Comparison of ENCODE assay signal across 8 cellular contexts in genomic region chr7:106793015-106793651, GRCh38.
DNase-seq lines count a peak whose midpoint lies in the region; ATAC-seq and TF ChIP-seq lines count a peak whose summit lies in the region.

No MANE protein-coding gene starts in this region.

- no peaks in the 10 kb centered on the region for H4K20me1 ChIP-seq in PC-3 (ENCODE audit: low read length)

- intact Hi-C loops in PC-3 (cut with micrococcal nuclease) = loop anchor here (1.0 to 10.0 kb wide), 3 partner anchors 154 to 357 kb away; partner anchors contain the start of gene PRKAR2B

- no peaks in the 10 kb centered on the region for H3K4me1 ChIP-seq in CD8-positive, alpha-beta memory T cell (ENCODE audit: insufficient read depth, low read length)
- H3K4me1 ChIP-seq in PC-3 (ENCODE audit: insufficient read depth, low read length) (peaks cover 3% of the 10 kb centered on the region; the same call in 1 of the 2 replicates), neutrophil (ENCODE audit: control insufficient read depth in 1 of 2, insufficient read depth in 1 of 2, low read depth in 1 of 2, low read length in 1 of 2) (no peaks in the 10 kb centered on the region)

- peaks cover 0 to 2% (median 0%) of the 10 kb centered on the region in 5 donors for H3K9me3 Mint-ChIP-seq in CD8-positive, alpha-beta memory T cell

- peak; percentile 30 for TF ChIP-seq CTCF in GM20000 (IDR thresholded peaks at IDR 0.05; ENCODE audit: extremely low read depth, missing control alignments)
- peak; percentile 79 for TF ChIP-seq CTCF in PC-3 (conservative IDR thresholded peaks at IDR 0.05; ENCODE audit: low read depth, low read length)
- TF ChIP-seq CTCF in neutrophil (IDR thresholded peaks at IDR 0.05) = peak; percentile 79

- H3K36me3 Mint-ChIP-seq in CD8-positive, alpha-beta memory T cell = no peaks in the 10 kb centered on the region

- H3K9ac ChIP-seq in PC-3 (ENCODE audit: low read length) = no peak overlapping the region

- no peaks in the 10 kb centered on the region for H3K27me3 ChIP-seq in CD8-positive, alpha-beta memory T cell (ENCODE audit: insufficient read depth, low read length, poor library complexity, severe bottlenecking)
- H3K27me3 ChIP-seq in PC-3 (ENCODE audit: low read length) = no peaks in the 10 kb centered on the region
- H3K27me3 ChIP-seq in neutrophil = no peaks in the 10 kb centered on the region

- H3K36me3 ChIP-seq in CD8-positive, alpha-beta memory T cell (ENCODE audit: insufficient read depth, low read length) = no peaks in the 10 kb centered on the region
- no peaks in the 10 kb centered on the region for H3K36me3 ChIP-seq in PC-3 (ENCODE audit: low read depth, low read length)
- no peaks in the 10 kb centered on the region for H3K36me3 ChIP-seq in neutrophil

- H3K4me3 ChIP-seq in CD8-positive, alpha-beta memory T cell (ENCODE audit: low read length) = no peak overlapping the region
- H3K4me3 ChIP-seq in PC-3 (ENCODE audit: low read length) = no peak overlapping the region
- H3K4me3 ChIP-seq in neutrophil (ENCODE audit: low read depth in 1 of 2, low read length in 1 of 2) = no peak overlapping the region

- H2AFZ ChIP-seq in PC-3 (ENCODE audit: low read length) = no peak overlapping the region

- no peaks in the 10 kb centered on the region for H3K9me3 ChIP-seq in CD8-positive, alpha-beta memory T cell (ENCODE audit: low read length)
- H3K9me3 ChIP-seq in PC-3 (ENCODE audit: low read length) = no peaks in the 10 kb centered on the region
- H3K9me3 ChIP-seq in neutrophil = peaks cover 6% of the 10 kb centered on the region

- H3K4me2 ChIP-seq in PC-3 (ENCODE audit: low read length) = no peak overlapping the region

- H3K9me2 ChIP-seq in PC-3 (replicated peaks; ENCODE audit: low read length) = no peaks in the 10 kb centered on the region

- H3K79me2 ChIP-seq in PC-3 (ENCODE audit: low read length) = no peaks in the 10 kb centered on the region

- ATAC-seq in PC-3 = peak; percentile 42; the same call in 1 of the 2 replicates
- no peak for ATAC-seq in HG02973 (IDR thresholded peaks at IDR 0.05; ENCODE audit: unreplicated experiment)
- ATAC-seq in HG03521 (IDR thresholded peaks at IDR 0.05; ENCODE audit: unreplicated experiment) = no peak
- no peak for ATAC-seq in GM21367 (IDR thresholded peaks at IDR 0.05; ENCODE audit: unreplicated experiment)

- H3K4me1 Mint-ChIP-seq in CD8-positive, alpha-beta memory T cell = peaks cover 3% of the 10 kb centered on the region in 3 donors

- POLR2A ChIA-PET in CD8-positive, alpha-beta memory T cell (lab: Charles Lee) = interaction anchor here (0.6 to 1.0 kb wide), 2 partner anchors 376 to 766 kb away, joined by 3 read pairs; partner anchors contain the start of gene HBP1
- POLR2A ChIA-PET in PC-3 (lab: Charles Lee; ENCODE audit: unreplicated experiment) = no interaction called here

- H3K27ac ChIP-seq in CD8-positive, alpha-beta memory T cell (ENCODE audit: low read depth, low read length) = no peak overlapping the region
- H3K27ac ChIP-seq in PC-3 (ENCODE audit: low read length) = no peak overlapping the region
- H3K27ac ChIP-seq in neutrophil = no peak overlapping the region

- H3K27ac Mint-ChIP-seq in CD8-positive, alpha-beta memory T cell = no peak overlapping the region

- H3K27me3 Mint-ChIP-seq in CD8-positive, alpha-beta memory T cell = no peaks in the 10 kb centered on the region

- no TSS peak for BruUV-seq in PC-3 (replicated peaks; lab: Mats Ljungman, UMichigan)

- DNase-seq in CD8-positive, alpha-beta memory T cell = peak in 3 of 5 donors; percentile 20 to 43 (median 37)
- DNase-seq in GM20000 (ENCODE audit: low spot score) = peak; percentile 41
- DNase-seq in PC-3 = peak; percentile 55
- DNase-seq in dermis microvascular lymphatic vessel endothelial cell (ENCODE audit: low read depth in 2 of 2) = peak; percentile 21 to 48

- no peak overlapping the region for H3K4me3 Mint-ChIP-seq in CD8-positive, alpha-beta memory T cell

- CTCF ChIA-PET in CD8-positive, alpha-beta memory T cell (lab: Charles Lee) = interaction anchor here (0.7 to 3.4 kb wide), 15 partner anchors 18 to 419 kb away, joined by 3 to 27 read pairs (median 4); partner anchors contain the start of genes CCDC71L and HBP1
- CTCF ChIA-PET in PC-3 (lab: Charles Lee) = no interaction called here

- no peaks in the 10 kb centered on the region for H3F3A ChIP-seq in PC-3 (ENCODE audit: low read length, unreplicated experiment)
